In genomic region chr2:37390777-37391176, GRCh38 we compare ENCODE assay signal across 9 cellular contexts. TPM values are rescaled to one million over a fixed set of nuclear protein-coding genes. Genes with fewer than 3 reads are reported as not detected.
A peak's percentile ranks its signal among the peaks of the same experiment; 100 is the strongest.
DNase-seq lines count a peak whose midpoint lies in the region; ATAC-seq and TF ChIP-seq lines count a peak whose summit lies in the region.
"Had no signal": no experiment of that assay in that cellular context is flagged by ENCODE, and none has a peak within 500 bp of the region (broad histone marks: within the 10 kb centered on the region; RNA-seq: fewer than 3 reads in every experiment).

No MANE protein-coding gene starts in this region.

- H3K9me3 Mint-ChIP-seq in CD8-positive, alpha-beta T cell, result no peaks in the 10 kb centered on the region

- H3K9me3 ChIP-seq in CD8-positive, alpha-beta T cell (ENCODE audit: low read length), result no peaks in the 10 kb centered on the region
- H3K9me3 ChIP-seq in SU-DHL-6 (ENCODE audit: insufficient read depth, low read length) (no peaks in the 10 kb centered on the region), mesenchymal stem cell (ENCODE audit: control insufficient read depth, low read length) (no peaks in the 10 kb centered on the region), sigmoid colon (no peaks in the 10 kb centered on the region)

- H4K20me1 ChIP-seq in SU-DHL-6 (ENCODE audit: low read depth, low read length), result no peaks in the 10 kb centered on the region

- CTCF ChIA-PET in CD8-positive, alpha-beta T cell (lab: Charles Lee), result interaction anchor here (0.8 to 3.5 kb wide), 7 partner anchors 10 to 500 kb away, joined by 3 to 24 read pairs (median 4); no protein-coding TSS in a partner anchor

- peak overlapping the region; percentile 4 to 53 for H2BK12ac ChIP-seq in mesenchymal stem cell (ENCODE audit: low read length in 2 of 2)

- peaks cover 7% of the 10 kb centered on the region; the same call in 1 of the 2 replicates for H3F3A ChIP-seq in SU-DHL-6 (ENCODE audit: insufficient read depth)

- WGBS in mesenchymal stem cell, result 82% methylated on average over 1 of the region's 2 CpGs
- 68 to 76% methylated on average over 2 of the region's 2 CpGs for WGBS in sigmoid colon, 2 donors

- no peak overlapping the region for H3K23ac ChIP-seq in mesenchymal stem cell (ENCODE audit: low read length in 2 of 2)

- ATAC-seq in CD8-positive, alpha-beta T cell, result no peak
- ATAC-seq in GM21529 (IDR thresholded peaks at IDR 0.05; ENCODE audit: unreplicated experiment) (peak; percentile 5), HG02763 (IDR thresholded peaks at IDR 0.05; ENCODE audit: unreplicated experiment) (no peak), GM21786 (IDR thresholded peaks at IDR 0.05; ENCODE audit: unreplicated experiment) (no peak)

- H3K14ac ChIP-seq in mesenchymal stem cell (ENCODE audit: low read length in 2 of 2), result no peak overlapping the region

- H3K27me3 Mint-ChIP-seq in CD8-positive, alpha-beta T cell (ENCODE audit: low read depth), result no peaks in the 10 kb centered on the region

- peaks cover 3% of the 10 kb centered on the region for H3K4me1 Mint-ChIP-seq in CD8-positive, alpha-beta T cell (ENCODE audit: low read depth)

- H3K4me1 ChIP-seq in CD8-positive, alpha-beta T cell (ENCODE audit: insufficient read depth, low read length), result peaks cover 23% of the 10 kb centered on the region
- peaks cover 11% of the 10 kb centered on the region for H3K4me1 ChIP-seq in mesenchymal stem cell (ENCODE audit: control insufficient read depth, insufficient read depth, low read depth, low read length)
- peaks cover 0 to 18% (median 5%) of the 10 kb centered on the region in 4 donors for H3K4me1 ChIP-seq in sigmoid colon

- POLR2A ChIA-PET in CD8-positive, alpha-beta T cell (lab: Charles Lee), result interaction anchor here (0.8 to 1.5 kb wide), 4 partner anchors 10 to 192 kb away, joined by 3 to 4 read pairs (median 4); no protein-coding TSS in a partner anchor

- no peak overlapping the region for H2AK5ac ChIP-seq in mesenchymal stem cell (ENCODE audit: low read length, severe bottlenecking)

- no peak overlapping the region for H3K4ac ChIP-seq in mesenchymal stem cell (ENCODE audit: low read depth in 1 of 2, low read length in 2 of 2)

- H3K9me2 ChIP-seq in SU-DHL-6 (replicated peaks; ENCODE audit: insufficient read depth, low read length), result no peaks in the 10 kb centered on the region

- no peak for TF ChIP-seq EP300 in sigmoid colon (IDR thresholded peaks at IDR 0.05)

- H3K36me3 Mint-ChIP-seq in CD8-positive, alpha-beta T cell, result no peaks in the 10 kb centered on the region

- no peak for TF ChIP-seq POLR2A in sigmoid colon (IDR thresholded peaks at IDR 0.05)

- H2BK120ac ChIP-seq in mesenchymal stem cell (ENCODE audit: low read depth, low read length), result no peak overlapping the region

- no peak overlapping the region for H3K18ac ChIP-seq in mesenchymal stem cell (ENCODE audit: low read depth in 1 of 2, low read length in 2 of 2)

- no peaks in the 10 kb centered on the region for H3K27me3 ChIP-seq in CD8-positive, alpha-beta T cell (ENCODE audit: insufficient read depth, low read length)
- no peaks in the 10 kb centered on the region for H3K27me3 ChIP-seq in SU-DHL-6 (ENCODE audit: low read length)
- no peaks in the 10 kb centered on the region for H3K27me3 ChIP-seq in mesenchymal stem cell (ENCODE audit: control insufficient read depth in 1 of 2, insufficient read depth in 1 of 2, low read length in 2 of 2)
- H3K27me3 ChIP-seq in sigmoid colon, result no peaks in the 10 kb centered on the region

- no peak overlapping the region for H3K4me3 Mint-ChIP-seq in CD8-positive, alpha-beta T cell

- H3K79me1 ChIP-seq in mesenchymal stem cell (replicated peaks; ENCODE audit: low read length, poor library complexity, severe bottlenecking), result no peaks in the 10 kb centered on the region

- H2BK15ac ChIP-seq in mesenchymal stem cell (ENCODE audit: low read depth, poor library complexity, severe bottlenecking), result no peak overlapping the region

- no peak for TF ChIP-seq CTCF in CD8-positive, alpha-beta T cell (IDR thresholded peaks at IDR 0.05)
- TF ChIP-seq CTCF in SU-DHL-6 (IDR thresholded peaks at IDR 0.05; ENCODE audit: insufficient read depth, low read length, poor library complexity, severe bottlenecking) (no peak), sigmoid colon (IDR thresholded peaks at IDR 0.05) (no peak)

- intact Hi-C loops in CD8-positive, alpha-beta T cell (cut with DNase I, micrococcal nuclease), result loop anchor here (1.0 to 10.0 kb wide), 8 partner anchors 48 to 1114 kb away; partner anchors contain the start of genes ATL2 (in 1 of the 2), CEBPZ (in 1 of the 2), CEBPZOS (in 1 of the 2) and NDUFAF7 (in 1 of the 2)
- intact Hi-C loops in sigmoid colon (cut with DNase I), result no loop called here

- H2BK5ac ChIP-seq in mesenchymal stem cell (ENCODE audit: low read depth, low read length, poor library complexity, severe bottlenecking), result no peak overlapping the region

- H3K4me2 ChIP-seq in SU-DHL-6 (ENCODE audit: low read depth, low read length, poor library complexity, severe bottlenecking) (peak overlapping the region; percentile 52), mesenchymal stem cell (ENCODE audit: low read length, poor library complexity, severe bottlenecking) (no peak overlapping the region)

- H3K27ac ChIP-seq in CD8-positive, alpha-beta T cell (ENCODE audit: low read depth, low read length), result no peak overlapping the region
- peak overlapping the region; percentile 59 for H3K27ac ChIP-seq in SU-DHL-6 (ENCODE audit: low read depth, low read length)
- no peak overlapping the region for H3K27ac ChIP-seq in mesenchymal stem cell (ENCODE audit: low read length, poor library complexity, severe bottlenecking)
- H3K27ac ChIP-seq in sigmoid colon, result peak overlapping the region in 1 of 4 donors; percentile 25

- H2AFZ ChIP-seq in SU-DHL-6 (ENCODE audit: low read depth, low read length, severe bottlenecking) (no peak overlapping the region), mesenchymal stem cell (ENCODE audit: low read depth, low read length) (no peak overlapping the region)

- no peaks in the 10 kb centered on the region for H3K79me2 ChIP-seq in SU-DHL-6 (ENCODE audit: insufficient read depth, low read length)

- no peak overlapping the region for H4K8ac ChIP-seq in mesenchymal stem cell (ENCODE audit: low read length)

- H3K9ac ChIP-seq in SU-DHL-6 (ENCODE audit: low read length), result no peak overlapping the region
- peak overlapping the region; percentile 59 for H3K9ac ChIP-seq in mesenchymal stem cell (ENCODE audit: low read length)

- H3K27ac Mint-ChIP-seq in CD8-positive, alpha-beta T cell, result peak overlapping the region; percentile 80

- H4K91ac ChIP-seq in mesenchymal stem cell (ENCODE audit: low read length), result no peak overlapping the region

- no peak overlapping the region for H3K4me3 ChIP-seq in CD8-positive, alpha-beta T cell (ENCODE audit: low read depth, low read length)
- H3K4me3 ChIP-seq in SU-DHL-6 (ENCODE audit: insufficient read depth, low read length, poor library complexity, severe bottlenecking) (no peak overlapping the region), mesenchymal stem cell (ENCODE audit: insufficient read depth in 1 of 2, low read depth in 1 of 2, low read length in 2 of 2) (no peak overlapping the region), sigmoid colon (no peak overlapping the region)

- no peaks in the 10 kb centered on the region for H3K36me3 ChIP-seq in CD8-positive, alpha-beta T cell (ENCODE audit: insufficient read depth, low read length)
- H3K36me3 ChIP-seq in SU-DHL-6 (ENCODE audit: low read length) (no peaks in the 10 kb centered on the region), mesenchymal stem cell (ENCODE audit: control insufficient read depth in 1 of 2, insufficient read depth in 2 of 2, low read depth in 1 of 2, low read length in 2 of 2) (no peaks in the 10 kb centered on the region), sigmoid colon (no peaks in the 10 kb centered on the region)

- no peak for DNase-seq in CD8-positive, alpha-beta T cell
- DNase-seq in mesenchymal stem cell (no peak), mesenteric fat pad (ENCODE audit: low spot score) (no peak), sigmoid colon (no peak)
- DNase-seq: aorta had no signal

RNA-seq across cellular contexts. Expression of gene QPCT, which starts 46.3 kb away (rescaled TPM):
- total RNA-seq in CD8-positive, alpha-beta T cell, result under 1 TPM; 0.57 to 1.00 TPM
- polyA plus RNA-seq in mesenchymal stem cell (2013, experiment 1 of 2), result 9.6 TPM
- 10.1 TPM for polyA plus RNA-seq in mesenchymal stem cell (2013, experiment 2 of 2)
- total RNA-seq in mesenteric fat pad (5.6 TPM), sigmoid colon (10 to 100 TPM; 65.8 to 94.9 (median 75.0) TPM)
- 1 to 10 TPM; 1.2 to 5.9 (median 2.5) TPM for polyA plus RNA-seq in sigmoid colon

Comparison
In these comparisons a context has a peak if more than half of its experiments do, and no peak if none do; other contexts are left out.
1. RNA of gene QPCT, which starts 46.3 kb away (total RNA-seq): 65.8 to 94.9 TPM in sigmoid colon; 5.6 TPM in mesenteric fat pad (single experiment) and 0.57 to 1.00 TPM in CD8-positive, alpha-beta T cell; every median in the first group is over 10 times any median in the second.